13 cellular contexts compared by ENCODE assay signal in the genomic region with DNA sequence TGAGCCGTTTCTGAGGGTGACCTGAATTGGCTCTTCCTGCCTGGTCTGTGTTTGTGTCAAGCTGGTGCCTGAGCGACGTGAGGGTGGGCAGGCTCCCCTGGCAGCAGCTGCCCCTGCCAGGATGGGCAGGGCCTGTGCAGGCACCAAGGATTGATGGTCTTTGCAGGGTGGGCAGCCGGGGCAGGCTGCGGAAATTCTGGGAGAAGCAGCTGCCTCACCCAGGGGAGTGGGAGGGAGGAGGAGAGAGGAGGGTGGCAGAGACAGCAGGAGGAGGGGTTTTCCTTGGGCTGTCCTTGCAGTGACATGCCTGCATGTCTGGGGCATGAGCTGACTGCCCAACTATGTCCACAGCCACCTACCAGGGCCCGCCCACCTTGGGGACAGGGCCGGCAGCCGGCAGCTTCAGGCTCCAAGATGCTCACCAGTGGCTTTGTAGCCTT. TPM values are rescaled to one million over a fixed set of nuclear protein-coding genes. Genes with fewer than 3 reads are reported as not detected.
A peak's percentile ranks its signal among the peaks of the same experiment; 100 is the strongest.
DNase-seq lines count a peak whose midpoint lies in the region; ATAC-seq, FAIRE-seq and TF ChIP-seq lines count a peak whose summit lies in the region.
"Had no signal": no experiment of that assay in that cellular context is flagged by ENCODE, and none has a peak within 500 bp of the region (broad histone marks: within the 10 kb centered on the region; RNA-seq: fewer than 3 reads in every experiment).

No MANE protein-coding gene starts in this region.

- H3K36me3 ChIP-seq in HepG2 (replicated peaks in 1 of 2; ENCODE audit: control insufficient read depth in 1 of 2, insufficient read depth in 2 of 2, low read length in 2 of 2) (no peaks in the 10 kb centered on the region), right lobe of liver (no peaks in the 10 kb centered on the region), spleen (no peaks in the 10 kb centered on the region), body of pancreas (replicated peaks in 1 of 2; ENCODE audit: insufficient read depth in 1 of 2, low read depth in 2 of 2) (no peaks in the 10 kb centered on the region)

- H3K9me3 ChIP-seq in HepG2 (ENCODE audit: low read length) (no peaks in the 10 kb centered on the region), right lobe of liver (no peaks in the 10 kb centered on the region), spleen (no peaks in the 10 kb centered on the region), body of pancreas (no peaks in the 10 kb centered on the region)

- POLR2A ChIA-PET in HepG2 (lab: Yijun Ruan, JAX), result no interaction called here

- in situ Hi-C loops in HepG2 (cut with HindIII; ENCODE audit: extremely low pct_ligation_motif_present, low pct_unique_long_range_greater_than_20kb), result loop anchor here (5.0 to 10.0 kb wide), 2 partner anchors 87 to 110 kb away; no protein-coding TSS in a partner anchor

- H4K20me1 ChIP-seq in HepG2 (ENCODE audit: insufficient read depth, low read length), result no peaks in the 10 kb centered on the region

- peak overlapping the region in 2 of 3 experiments; percentile 48 to 73 for H3K4me3 Mint-ChIP-seq in nephron

- no peaks in the 10 kb centered on the region for H3K9me3 Mint-ChIP-seq in nephron

- ATAC-seq in HepG2 (peak; percentile 17; the same call in 2 of the 3 replicates), right lobe of liver (no peak), body of pancreas (no peak)

- WGBS in HepG2 (ENCODE audit: low lambda C conversion rate), result 23% methylated on average over 4 of the region's 8 CpGs
- WGBS in right lobe of liver (ENCODE audit: insufficient coverage, low coverage, low lambda C conversion rate, missing lambda C conversion rate), result 90% methylated on average over 2 of the region's 8 CpGs
- WGBS in spleen, 5 donors, result 73 to 85% (median 80%) methylated on average over 4 to 8 of the region's 8 CpGs
- WGBS in body of pancreas, 2 donors, result 75 to 80% methylated on average over 4 to 8 of the region's 8 CpGs

- H3K27me3 Mint-ChIP-seq in nephron (ENCODE audit: low read depth), result peaks cover 20% of the 10 kb centered on the region

- TF ChIP-seq CTCF in HepG2 (CRISPR knock-in tag; IDR thresholded peaks at IDR 0.05), result no peak
- TF ChIP-seq CTCF in right lobe of liver (IDR thresholded peaks at IDR 0.05), result no peak
- TF ChIP-seq CTCF in nephron (IDR thresholded peaks at IDR 0.05; ENCODE audit: unreplicated experiment in 3 of 3), result no peak
- no peak for TF ChIP-seq CTCF in spleen (IDR thresholded peaks at IDR 0.05 in 8 of 11, conservative IDR thresholded peaks at IDR 0.05 in 3 of 11)
- no peak for TF ChIP-seq CTCF in body of pancreas (IDR thresholded peaks at IDR 0.05)

- CTCF ChIA-PET in HepG2 (lab: Yijun Ruan, JAX; ENCODE audit: low intra/inter-chr PET ratio, low total read pairs), result no interaction called here

- H3K4me3 ChIP-seq in HepG2 (replicated peaks in 1 of 3; ENCODE audit: insufficient read depth in 1 of 3, low read depth in 2 of 3, low read length in 3 of 3) (no peak overlapping the region), right lobe of liver (no peak overlapping the region), spleen (no peak overlapping the region), body of pancreas (no peak overlapping the region)

- TF ChIP-seq POLR2A in HepG2 (IDR thresholded peaks at IDR 0.05; ENCODE audit: insufficient read depth in 1 of 2, low read depth in 2 of 2, low read length in 2 of 2) (no peak), right lobe of liver (IDR thresholded peaks at IDR 0.05) (no peak), spleen (IDR thresholded peaks at IDR 0.05) (no peak), body of pancreas (IDR thresholded peaks at IDR 0.05) (no peak)

- H3K4me1 ChIP-seq in HepG2 (ENCODE audit: insufficient read depth, low read length) (peaks cover 42% of the 10 kb centered on the region), right lobe of liver (no peaks in the 10 kb centered on the region), spleen (peaks cover 9 to 96% (median 47%) of the 10 kb centered on the region in 6 donors), body of pancreas (peaks cover 21% of the 10 kb centered on the region)

- TF ChIP-seq EP300 in HepG2 (IDR thresholded peaks at IDR 0.05; ENCODE audit: low read depth in 2 of 2, low read length in 2 of 2), result no peak
- TF ChIP-seq EP300 in HepG2 (CRISPR knock-in tag; IDR thresholded peaks at IDR 0.05; ENCODE audit: borderline replicate concordance), result no peak

- FAIRE-seq in HepG2 (lab: Jason Lieb, UNC), result no peak

- H2AFZ ChIP-seq in HepG2 (ENCODE audit: low read length), result no peak overlapping the region

- intact Hi-C loops in HepG2 (cut with micrococcal nuclease; ENCODE audit: unreplicated experiment), result no loop called here
- intact Hi-C loops in right lobe of liver (cut with DNase I), result no loop called here
- intact Hi-C loops in cardiac septum (cut with DNase I), result loop anchor here (1.0 kb wide), 2 partner anchors 28 to 138 kb away; partner anchors contain the start of gene SLC6A6
- intact Hi-C loops in spleen (cut with DNase I; ENCODE audit: low total_unique reads), result no loop called here
- intact Hi-C loops in body of pancreas (cut with DNase I), result no loop called here

- no peak overlapping the region for H3K9ac ChIP-seq in HepG2 (ENCODE audit: insufficient read depth, low read depth, low read length)

- no peaks in the 10 kb centered on the region for H3K36me3 Mint-ChIP-seq in nephron (ENCODE audit: low read depth)

- H3K27me3 ChIP-seq in HepG2 (ENCODE audit: control insufficient read depth in 1 of 2, insufficient read depth in 2 of 2, low read length in 2 of 2), result peaks cover 1 to 39% of the 10 kb centered on the region in 2 experiments; a peak in 3 of 5 replicates
- H3K27me3 ChIP-seq in right lobe of liver, result no peaks in the 10 kb centered on the region
- H3K27me3 ChIP-seq in spleen (replicated peaks in 1 of 7), result peaks cover 0 to 5% (median 0%) of the 10 kb centered on the region in 7 donors
- no peaks in the 10 kb centered on the region for H3K27me3 ChIP-seq in body of pancreas

- DNase-seq in HepG2 (ENCODE audit: low spot score) (no peak), right lobe of liver (no peak), cardiac septum (ENCODE audit: low spot score) (peak; percentile 83), T1000 (lab: John Stamatoyannopoulos, UW) (no peak), spleen (no peak), NCI-H1694 treated with DMSO at 0.1 percent for 48 hours (lab: John Stamatoyannopoulos, UW) (no peak), body of pancreas (no peak)
- DNase-seq: activated naive CD4-positive, alpha-beta T cell treated with Interleukin-2 at 50 U/mL for 16 hours; COR-L47; NCI-H1092 treated with DMSO at 0.1 percent for 48 hours; NCI-H345; stimulated activated CD4-positive, alpha-beta T cell treated with anti-CD3 and anti-CD28 coated beads, Interleukin-2, amount 100 ng/mL, for 48 hours had no signal

- no peak overlapping the region for H3K4me2 ChIP-seq in HepG2 (ENCODE audit: low read depth, low read length)

- H3K79me2 ChIP-seq in HepG2 (ENCODE audit: insufficient read depth, low read length), result no peaks in the 10 kb centered on the region

- H3K27ac Mint-ChIP-seq in nephron, result peak overlapping the region; percentile 49 to 90 (median 69)

- no TSS peak for BruUV-seq in HepG2 (replicated peaks; lab: Mats Ljungman, UMichigan)

- H3K4me1 Mint-ChIP-seq in nephron, result peaks cover 43% of the 10 kb centered on the region

- H3K27ac ChIP-seq in HepG2 (ENCODE audit: extremely low read length, insufficient read depth, low read length) (no peak overlapping the region), right lobe of liver (no peak overlapping the region), spleen (no peak overlapping the region), body of pancreas (no peak overlapping the region)

- TF ChIP-seq RAD21 in HepG2 (CRISPR knock-in tag; IDR thresholded peaks at IDR 0.05), result no peak

TF ChIP-seq in HepG2, 621 proteins besides CTCF, POLR2A, EP300 and RAD21 (continues in another document):
- TF ChIP-seq RFXAP (CRISPR knock-in tag; IDR thresholded peaks at IDR 0.05; ENCODE audit: borderline replicate concordance), result no peak
- no peak for TF ChIP-seq TSC22D2 (CRISPR knock-in tag; IDR thresholded peaks at IDR 0.05; ENCODE audit: borderline replicate concordance)
- no peak for TF ChIP-seq ZNF331 (CRISPR knock-in tag; IDR thresholded peaks at IDR 0.05)

RNA-seq across cellular contexts. Expression of gene SLC6A6, which starts 27.9 kb away (rescaled TPM):
- 10.7 and 20.7 TPM in 2 replicates for total RNA-seq in HepG2 (2016; rRNA removed; fragmentation: Illumina TruSeq; extraction: Trizol)
- 8.8 and 11.0 TPM in 2 replicates for total RNA-seq in HepG2 (2016; cell fraction: cytosol; rRNA removed; fragmentation: Illumina TruSeq; extraction: Trizol; ENCODE audit: low read depth)
- 8.8 and 20.3 TPM in 2 replicates for total RNA-seq in HepG2 (2016; cell fraction: insoluble cytoplasmic fraction; rRNA removed; fragmentation: Illumina TruSeq; extraction: Trizol)
- total RNA-seq in HepG2 (2016; cell fraction: membrane; rRNA removed; fragmentation: Illumina TruSeq; extraction: Trizol), result 5.1 and 5.2 TPM in 2 replicates
- 25.9 and 32.4 TPM in 2 replicates for total RNA-seq in HepG2 (2016; cell fraction: nucleus; rRNA removed; fragmentation: Illumina TruSeq; extraction: Trizol)
- polyA plus RNA-seq in HepG2 (2011; rRNA removed), result 14.1 and 15.4 TPM in 2 replicates
- 8.6 and 9.7 TPM in 2 replicates for polyA plus RNA-seq in HepG2 (2011; cell fraction: cytosol; rRNA removed)
- polyA plus RNA-seq in HepG2 (2011; cell fraction: nucleus; rRNA removed), result 33.2 and 41.8 TPM in 2 replicates
- polyA plus RNA-seq in HepG2 (2012), result 10.9 and 13.7 TPM in 2 replicates
- 0.76 and 1.2 TPM in 2 replicates for polyA plus RNA-seq in HepG2 (2016; cell fraction: cytosol; fragmentation: Illumina TruSeq; extraction: Trizol; ENCODE audit: low read depth)
- polyA plus RNA-seq in HepG2 (2016; cell fraction: insoluble cytoplasmic fraction; fragmentation: Illumina TruSeq; extraction: Trizol; ENCODE audit: low read depth), result 5.9 and 6.8 TPM in 2 replicates
- 1.5 and 1.7 TPM in 2 replicates for polyA plus RNA-seq in HepG2 (2016; cell fraction: membrane; fragmentation: Illumina TruSeq; extraction: Trizol; ENCODE audit: low read depth)
- 35.4 and 36.8 TPM in 2 replicates for polyA plus RNA-seq in HepG2 (2016; cell fraction: nucleus; fragmentation: Illumina TruSeq; extraction: Trizol; ENCODE audit: insufficient read depth, low read depth)
- polyA minus RNA-seq in HepG2 (2011; rRNA and poly(A)+ RNA removed; ENCODE audit: low replicate concordance), result 52.1 and 83.7 TPM in 2 replicates
- polyA minus RNA-seq in HepG2 (2011; cell fraction: cytosol; rRNA and poly(A)+ RNA removed), result 14.3 and 18.8 TPM in 2 replicates
- 28.2 and 33.0 TPM in 2 replicates for polyA minus RNA-seq in HepG2 (2011; cell fraction: nucleus; rRNA and poly(A)+ RNA removed)
- total RNA-seq in right lobe of liver, result 1 to 10 TPM; 1.5 to 8.2 (median 4.1) TPM
- 129 TPM for total RNA-seq in cardiac septum
- 100 to 1,000 TPM in 6 of 7 donors, 10 to 100 TPM in 1; 75.4 to 150 (median 128) TPM for total RNA-seq in spleen
- polyA plus RNA-seq in spleen, result 10 to 100 TPM in 1 of 3 donors, 1 to 10 TPM in 2; 3.4 to 14.2 (median 3.9) TPM
- total RNA-seq in body of pancreas, result 1 to 10 TPM; 4.9 to 5.7 TPM
